9 cellular contexts compared by ENCODE assay signal in genomic region chr10:96588060-96588554, GRCh38. TPM values are rescaled to one million over a fixed set of nuclear protein-coding genes. Genes with fewer than 3 reads are reported as not detected.
DNase-seq lines count a peak whose midpoint lies in the region; ATAC-seq and TF ChIP-seq lines count a peak whose summit lies in the region.
"Had no signal": no experiment of that assay in that cellular context is flagged by ENCODE, and none has a peak within 500 bp of the region (broad histone marks: within the 10 kb centered on the region; RNA-seq: fewer than 3 reads in every experiment).

No MANE protein-coding gene starts in this region.

- 53 to 65% (median 58%) methylated on average over 4 of the region's 4 CpGs for WGBS in heart left ventricle, 4 donors

- TF ChIP-seq CTCF in heart left ventricle (IDR thresholded peaks at IDR 0.05), result no peak
- no peak for TF ChIP-seq CTCF in Peyer's patch (IDR thresholded peaks at IDR 0.05)
- no peak for TF ChIP-seq CTCF in vagina (IDR thresholded peaks at IDR 0.05)

- TF ChIP-seq POLR2A in heart left ventricle (IDR thresholded peaks at IDR 0.05) (no peak), Peyer's patch (IDR thresholded peaks at IDR 0.05) (no peak), vagina (IDR thresholded peaks at IDR 0.05) (no peak)

- H3K36me3 ChIP-seq in heart left ventricle, result no peaks in the 10 kb centered on the region
- H3K36me3 ChIP-seq in Peyer's patch, result no peaks in the 10 kb centered on the region
- no peaks in the 10 kb centered on the region for H3K36me3 ChIP-seq in vagina

- H3K27ac ChIP-seq in heart left ventricle, result peak overlapping the region in 11 of 12 donors; percentile 98 to 100 (median 99)
- H3K27ac ChIP-seq in Peyer's patch, result peak overlapping the region; percentile 98 to 100 (median 99)
- H3K27ac ChIP-seq in vagina, result peak overlapping the region; percentile 95

- H3K4me1 ChIP-seq in heart left ventricle (peaks cover 6 to 47% (median 36%) of the 10 kb centered on the region in 12 donors), Peyer's patch (peaks cover 0 to 43% (median 5%) of the 10 kb centered on the region in 4 donors), vagina (peaks cover 46% of the 10 kb centered on the region)

- H3K9me3 ChIP-seq in heart left ventricle (no peaks in the 10 kb centered on the region), Peyer's patch (no peaks in the 10 kb centered on the region), vagina (no peaks in the 10 kb centered on the region)

- H3K4me3 ChIP-seq in heart left ventricle (peak overlapping the region in 9 of 12 donors; percentile 66 to 99 (median 90)), Peyer's patch (peak overlapping the region in 2 of 4 donors; percentile 69 to 96), vagina (peak overlapping the region; percentile 85 to 98)

- intact Hi-C loops in heart left ventricle (cut with DNase I) (loop anchor here in 4 of 10 donors (5.0 to 10.0 kb wide), 3 partner anchors 244 to 453 kb away; partner anchors contain the start of genes LCOR (in 4 of the 4) and ZNF518A (in 1 of the 4)), Right ventricle myocardium inferior (cut with DNase I) (no loop called here), left colon (cut with DNase I, micrococcal nuclease) (no loop called here), vagina (cut with DNase I) (no loop called here)

- DNase-seq in heart left ventricle (no peak), Right ventricle myocardium inferior (ENCODE audit: missing footprints) (no peak), Peyer's patch (no peak), left colon (no peak), vagina (ENCODE audit: extremely low spot score in 2 of 2) (no peak), GOT3 (lab: John Stamatoyannopoulos, UW) (no peak), AML-193 (lab: John Stamatoyannopoulos, UW) (no peak)
- DNase-seq: activated naive CD4-positive, alpha-beta T cell treated with Interleukin-2 at 50 U/mL for 16 hours had no signal

- H3K27me3 ChIP-seq in heart left ventricle (no peaks in the 10 kb centered on the region), Peyer's patch (no peaks in the 10 kb centered on the region), vagina (no peaks in the 10 kb centered on the region)

- ATAC-seq in heart left ventricle (no peak), Right ventricle myocardium inferior (no peak), left colon (peak; percentile 56), GM18858 (IDR thresholded peaks at IDR 0.05; ENCODE audit: unreplicated experiment) (no peak)

RNA-seq across cellular contexts. Expression of gene TM9SF3, which starts 1.3 kb away (rescaled TPM):
- total RNA-seq in heart left ventricle (10 to 100 TPM; 35.1 to 75.6 (median 67.4) TPM), Right ventricle myocardium inferior (65.9 TPM), Peyer's patch (100 to 1,000 TPM in 2 of 4 donors, 10 to 100 TPM in 2; 64.4 to 129 (median 95.8) TPM), left colon (100 to 1,000 TPM; 259 to 271 TPM), vagina (58.4 TPM)
- polyA plus RNA-seq in heart left ventricle, result 10 to 100 TPM; 14.9 to 51.0 TPM
